ENCODE assay signal across 18 cellular contexts in the genomic region with DNA sequence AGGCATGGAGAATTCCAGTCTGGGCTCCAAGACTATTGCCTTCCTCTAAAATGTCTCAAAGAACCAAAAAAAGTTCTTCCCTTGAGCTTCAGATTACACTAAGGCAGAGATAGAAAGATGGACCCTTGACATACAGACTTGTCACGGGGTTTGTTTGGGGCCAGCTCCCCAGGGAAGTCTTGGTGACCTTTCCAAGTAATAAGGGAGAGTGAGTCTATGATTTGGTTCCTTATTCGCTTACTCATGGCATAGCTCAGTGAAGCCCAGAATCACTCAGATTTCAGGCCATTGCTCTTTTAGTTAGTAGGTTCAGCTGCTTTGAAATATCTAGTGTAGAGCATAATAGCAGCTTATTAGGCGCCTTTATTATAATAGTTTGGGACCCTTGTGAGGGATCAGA.
A peak's percentile ranks its signal among the peaks of the same experiment; 100 is the strongest.
DNase-seq lines count a peak whose midpoint lies in the region; ATAC-seq and TF ChIP-seq lines count a peak whose summit lies in the region.
"Had no signal": no experiment of that assay in that cellular context is flagged by ENCODE, and none has a peak within 500 bp of the region (broad histone marks: within the 10 kb centered on the region; RNA-seq: fewer than 3 reads in every experiment).

No MANE protein-coding gene starts in this region.

- DNase-seq in natural killer cell (no peak), fibroblast of mammary gland (ENCODE audit: low read depth) (peak; percentile 73), sciatic nerve (ENCODE audit: low spot score) (no peak), activated T-cell treated with anti-CD3 and anti-CD28 coated beads for 4 hours (no peak), MG63 (no peak)
- no peak for DNase-seq in natural killer cell treated with Interleukin-12 subunit alpha and Interleukin-12 subunit beta and Interleukin-15 and Interleukin-18, amount 100 ng/mL, for 72 hours (ENCODE audit: low spot score)
- DNase-seq: MV-4-11, NCI-H1694 treated with DMSO at 0.1 percent for 48 hours, NCI-H2081 treated with DMSO at 0.1 percent for 48 hours, NCI-H2171 treated with DMSO at 0.1 percent for 48 hours, NCI-H524 treated with DMSO at 0.1 percent for 48 hours, PC-9, RPMI8226, SHP77 had no signal

- H3K36me3 ChIP-seq in subcutaneous abdominal adipose tissue (ENCODE audit: control insufficient read depth in 5 of 5, insufficient read depth in 5 of 5, low read length in 5 of 5) (no peaks in the 10 kb centered on the region), MG63 (no peaks in the 10 kb centered on the region)

- peaks cover 0 to 2% of the 10 kb centered on the region in 2 donors for H3K9me3 Mint-ChIP-seq in natural killer cell
- peaks cover 12% of the 10 kb centered on the region for H3K9me3 Mint-ChIP-seq in natural killer cell treated with Interleukin-12 subunit alpha and Interleukin-12 subunit beta and Interleukin-15 and Interleukin-18, amount 100 ng/mL, for 72 hours

- H3K9me3 ChIP-seq in subcutaneous abdominal adipose tissue (ENCODE audit: control insufficient read depth in 5 of 5, low read length in 5 of 5) = no peaks in the 10 kb centered on the region
- no peaks in the 10 kb centered on the region for H3K9me3 ChIP-seq in MG63

- H3K27me3 ChIP-seq in subcutaneous abdominal adipose tissue (ENCODE audit: control insufficient read depth in 5 of 5, insufficient read depth in 4 of 5, low read length in 5 of 5) = no peaks in the 10 kb centered on the region
- no peaks in the 10 kb centered on the region for H3K27me3 ChIP-seq in MG63

- intact Hi-C loops in natural killer cell (cut with micrococcal nuclease) (no loop called here), sciatic nerve (cut with DNase I) (no loop called here)

- H3K27ac ChIP-seq in subcutaneous abdominal adipose tissue (ENCODE audit: low read depth, low read length) = peak overlapping the region; percentile 32
- H3K27ac ChIP-seq: PC-9 had no signal

- peaks cover 70 to 75% of the 10 kb centered on the region in 2 donors for H3K4me1 Mint-ChIP-seq in natural killer cell
- H3K4me1 Mint-ChIP-seq in natural killer cell treated with Interleukin-12 subunit alpha and Interleukin-12 subunit beta and Interleukin-15 and Interleukin-18, amount 100 ng/mL, for 72 hours (ENCODE audit: low read depth in 2 of 2) = peaks cover 55 to 64% of the 10 kb centered on the region in 2 donors

- H3K4me3 ChIP-seq in fibroblast of mammary gland (ENCODE audit: control insufficient read depth, low read depth, low read length) (no peak overlapping the region), subcutaneous abdominal adipose tissue (ENCODE audit: low read depth in 1 of 5, low read length in 5 of 5) (no peak overlapping the region), MG63 (no peak overlapping the region)
- H3K4me3 ChIP-seq: PC-9 had no signal

- H3K27me3 Mint-ChIP-seq in natural killer cell (ENCODE audit: low read depth in 2 of 2) = no peaks in the 10 kb centered on the region
- H3K27me3 Mint-ChIP-seq in natural killer cell treated with Interleukin-12 subunit alpha and Interleukin-12 subunit beta and Interleukin-15 and Interleukin-18, amount 100 ng/mL, for 72 hours = no peaks in the 10 kb centered on the region
- H3K27me3 Mint-ChIP-seq: IgD-negative memory B cell had no signal

- H3K4me3 Mint-ChIP-seq in natural killer cell = peak overlapping the region; percentile 11
- no peak overlapping the region for H3K4me3 Mint-ChIP-seq in natural killer cell treated with Interleukin-12 subunit alpha and Interleukin-12 subunit beta and Interleukin-15 and Interleukin-18, amount 100 ng/mL, for 72 hours
- H3K4me3 Mint-ChIP-seq: CD14-positive monocyte, IgD-negative memory B cell had no signal

- H3K9ac ChIP-seq in subcutaneous abdominal adipose tissue (ENCODE audit: low read length in 5 of 5) = no peak overlapping the region

- peaks cover 6% of the 10 kb centered on the region for H3K36me3 Mint-ChIP-seq in natural killer cell
- H3K36me3 Mint-ChIP-seq in natural killer cell treated with Interleukin-12 subunit alpha and Interleukin-12 subunit beta and Interleukin-15 and Interleukin-18, amount 100 ng/mL, for 72 hours = peaks cover 11% of the 10 kb centered on the region

- no peak for ATAC-seq in natural killer cell
- no peak for ATAC-seq in natural killer cell treated with Interleukin-12 subunit alpha and Interleukin-12 subunit beta and Interleukin-15 and Interleukin-18, amount 100 ng/mL, for 72 hours
- ATAC-seq in sciatic nerve = peak; percentile 44
- ATAC-seq in SK-N-SH treated with all-trans-retinoic acid at 6 μM for 48 hours = no peak

- peaks cover 0 to 21% (median 15%) of the 10 kb centered on the region in 5 donors for H3K4me1 ChIP-seq in subcutaneous abdominal adipose tissue (ENCODE audit: control insufficient read depth in 5 of 5, insufficient read depth in 5 of 5, low read length in 5 of 5)

- peak overlapping the region; percentile 37 to 70 for H3K27ac Mint-ChIP-seq in natural killer cell
- peak overlapping the region in 1 of 2 donors; percentile 32 for H3K27ac Mint-ChIP-seq in natural killer cell treated with Interleukin-12 subunit alpha and Interleukin-12 subunit beta and Interleukin-15 and Interleukin-18, amount 100 ng/mL, for 72 hours

- TF ChIP-seq CTCF in natural killer cell (IDR thresholded peaks at IDR 0.05) (no peak), fibroblast of mammary gland (conservative IDR thresholded peaks at IDR 0.05; ENCODE audit: control insufficient read depth, insufficient read depth, low read depth, low read length) (no peak)

TF ChIP-seq in SK-N-SH treated with all-trans-retinoic acid at 6 μM for 48 hours, 23 proteins besides CTCF, POLR2A, EP300 and RAD21:
- TF ChIP-seq RARB (CRISPR knock-in tag; IDR thresholded peaks at IDR 0.05) (no peak), OSR1 (CRISPR knock-in tag; IDR thresholded peaks at IDR 0.05) (no peak), PPARA (CRISPR knock-in tag; IDR thresholded peaks at IDR 0.05; ENCODE audit: borderline replicate concordance) (no peak), TOX (CRISPR knock-in tag; IDR thresholded peaks at IDR 0.05; ENCODE audit: borderline replicate concordance) (no peak), ARNTL (CRISPR knock-in tag; IDR thresholded peaks at IDR 0.05; ENCODE audit: borderline replicate concordance, low read depth) (no peak), CSDC2 (CRISPR knock-in tag; IDR thresholded peaks at IDR 0.05) (no peak), ZNF565 (CRISPR knock-in tag; conservative IDR thresholded peaks at IDR 0.05; ENCODE audit: low read depth) (no peak), ZNF70 (CRISPR knock-in tag; IDR thresholded peaks at IDR 0.05) (no peak), BACH2 (CRISPR knock-in tag; IDR thresholded peaks at IDR 0.05; ENCODE audit: borderline replicate concordance) (no peak)
- TF ChIP-seq, protein P1, sequence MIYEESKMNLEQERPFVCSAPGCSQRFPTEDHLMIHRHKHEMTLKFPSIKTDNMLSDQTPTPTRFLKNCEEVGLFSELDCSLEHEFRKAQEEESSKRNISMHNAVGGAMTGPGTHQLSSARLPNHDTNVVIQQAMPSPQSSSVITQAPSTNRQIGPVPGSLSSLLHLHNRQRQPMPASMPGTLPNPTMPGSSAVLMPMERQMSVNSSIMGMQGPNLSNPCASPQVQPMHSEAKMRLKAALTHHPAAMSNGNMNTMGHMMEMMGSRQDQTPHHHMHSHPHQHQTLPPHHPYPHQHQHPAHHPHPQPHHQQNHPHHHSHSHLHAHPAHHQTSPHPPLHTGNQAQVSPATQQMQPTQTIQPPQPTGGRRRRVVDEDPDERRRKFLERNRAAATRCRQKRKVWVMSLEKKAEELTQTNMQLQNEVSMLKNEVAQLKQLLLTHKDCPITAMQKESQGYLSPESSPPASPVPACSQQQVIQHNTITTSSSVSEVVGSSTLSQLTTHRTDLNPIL (CRISPR knock-in tag; IDR thresholded peaks at IDR 0.05; ENCODE audit: low read depth) = no peak
- TF ChIP-seq, protein P2, sequence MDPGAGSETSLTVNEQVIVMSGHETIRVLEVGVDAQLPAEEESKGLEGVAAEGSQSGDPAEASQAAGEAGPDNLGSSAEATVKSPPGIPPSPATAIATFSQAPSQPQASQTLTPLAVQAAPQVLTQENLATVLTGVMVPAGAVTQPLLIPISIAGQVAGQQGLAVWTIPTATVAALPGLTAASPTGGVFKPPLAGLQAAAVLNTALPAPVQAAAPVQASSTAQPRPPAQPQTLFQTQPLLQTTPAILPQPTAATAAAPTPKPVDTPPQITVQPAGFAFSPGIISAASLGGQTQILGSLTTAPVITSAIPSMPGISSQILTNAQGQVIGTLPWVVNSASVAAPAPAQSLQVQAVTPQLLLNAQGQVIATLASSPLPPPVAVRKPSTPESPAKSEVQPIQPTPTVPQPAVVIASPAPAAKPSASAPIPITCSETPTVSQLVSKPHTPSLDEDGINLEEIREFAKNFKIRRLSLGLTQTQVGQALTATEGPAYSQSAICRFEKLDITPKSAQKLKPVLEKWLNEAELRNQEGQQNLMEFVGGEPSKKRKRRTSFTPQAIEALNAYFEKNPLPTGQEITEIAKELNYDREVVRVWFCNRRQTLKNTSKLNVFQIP (CRISPR knock-in tag; IDR thresholded peaks at IDR 0.05; ENCODE audit: borderline replicate concordance, low read depth) = no peak
- TF ChIP-seq, protein P3, sequence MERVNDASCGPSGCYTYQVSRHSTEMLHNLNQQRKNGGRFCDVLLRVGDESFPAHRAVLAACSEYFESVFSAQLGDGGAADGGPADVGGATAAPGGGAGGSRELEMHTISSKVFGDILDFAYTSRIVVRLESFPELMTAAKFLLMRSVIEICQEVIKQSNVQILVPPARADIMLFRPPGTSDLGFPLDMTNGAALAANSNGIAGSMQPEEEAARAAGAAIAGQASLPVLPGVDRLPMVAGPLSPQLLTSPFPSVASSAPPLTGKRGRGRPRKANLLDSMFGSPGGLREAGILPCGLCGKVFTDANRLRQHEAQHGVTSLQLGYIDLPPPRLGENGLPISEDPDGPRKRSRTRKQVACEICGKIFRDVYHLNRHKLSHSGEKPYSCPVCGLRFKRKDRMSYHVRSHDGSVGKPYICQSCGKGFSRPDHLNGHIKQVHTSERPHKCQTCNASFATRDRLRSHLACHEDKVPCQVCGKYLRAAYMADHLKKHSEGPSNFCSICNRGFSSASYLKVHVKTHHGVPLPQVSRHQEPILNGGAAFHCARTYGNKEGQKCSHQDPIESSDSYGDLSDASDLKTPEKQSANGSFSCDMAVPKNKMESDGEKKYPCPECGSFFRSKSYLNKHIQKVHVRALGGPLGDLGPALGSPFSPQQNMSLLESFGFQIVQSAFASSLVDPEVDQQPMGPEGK (CRISPR knock-in tag; IDR thresholded peaks at IDR 0.05; ENCODE audit: borderline replicate concordance) = no peak
TF ChIP-seq in SK-N-SH treated with all-trans-retinoic acid at 6 μM for 48 hours: peak in this region for 0.
